ENCODE assay signal across 1 cellular context in the genomic region with DNA sequence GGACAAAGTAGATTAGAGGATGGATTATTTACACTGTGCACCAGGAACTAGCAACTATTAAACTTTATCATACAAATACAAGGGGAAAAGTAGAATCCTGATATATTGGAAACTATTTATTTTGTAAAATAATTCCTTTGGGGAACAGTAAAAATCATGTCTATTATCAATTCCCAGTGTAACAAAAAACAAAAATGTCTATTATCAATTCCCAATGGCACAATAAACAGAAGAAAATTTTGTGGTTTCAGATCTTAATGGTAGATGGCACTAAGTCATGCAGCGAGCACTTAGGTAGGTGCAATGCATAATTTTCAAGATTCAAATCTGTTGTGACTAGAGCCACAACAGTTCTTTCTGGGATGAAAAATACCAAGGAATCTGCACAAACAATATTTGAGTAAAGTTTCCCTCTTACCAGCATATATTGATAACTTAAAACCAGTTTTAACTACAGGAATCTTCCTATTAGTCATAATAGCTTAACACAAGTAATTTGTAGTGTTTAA.
TF ChIP-seq lines count a peak whose summit lies in the region.

No MANE protein-coding gene starts in this region.

TF ChIP-seq in SK-N-SH, 30 proteins besides CTCF, POLR2A, EP300 and RAD21 (continued from another document):
- TF ChIP-seq, protein P1, sequence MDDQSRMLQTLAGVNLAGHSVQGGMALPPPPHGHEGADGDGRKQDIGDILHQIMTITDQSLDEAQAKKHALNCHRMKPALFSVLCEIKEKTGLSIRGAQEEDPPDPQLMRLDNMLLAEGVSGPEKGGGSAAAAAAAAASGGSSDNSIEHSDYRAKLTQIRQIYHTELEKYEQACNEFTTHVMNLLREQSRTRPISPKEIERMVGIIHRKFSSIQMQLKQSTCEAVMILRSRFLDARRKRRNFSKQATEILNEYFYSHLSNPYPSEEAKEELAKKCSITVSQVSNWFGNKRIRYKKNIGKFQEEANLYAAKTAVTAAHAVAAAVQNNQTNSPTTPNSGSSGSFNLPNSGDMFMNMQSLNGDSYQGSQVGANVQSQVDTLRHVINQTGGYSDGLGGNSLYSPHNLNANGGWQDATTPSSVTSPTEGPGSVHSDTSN (IDR thresholded peaks at IDR 0.05) = peak; percentile 56
- TF ChIP-seq MEF2A (IDR thresholded peaks at IDR 0.05; ENCODE audit: borderline replicate concordance, low read depth) (no peak), TCF12 (IDR thresholded peaks at IDR 0.05) (no peak)
